Comparison of ENCODE assay signal across 13 cellular contexts in the genomic region with DNA sequence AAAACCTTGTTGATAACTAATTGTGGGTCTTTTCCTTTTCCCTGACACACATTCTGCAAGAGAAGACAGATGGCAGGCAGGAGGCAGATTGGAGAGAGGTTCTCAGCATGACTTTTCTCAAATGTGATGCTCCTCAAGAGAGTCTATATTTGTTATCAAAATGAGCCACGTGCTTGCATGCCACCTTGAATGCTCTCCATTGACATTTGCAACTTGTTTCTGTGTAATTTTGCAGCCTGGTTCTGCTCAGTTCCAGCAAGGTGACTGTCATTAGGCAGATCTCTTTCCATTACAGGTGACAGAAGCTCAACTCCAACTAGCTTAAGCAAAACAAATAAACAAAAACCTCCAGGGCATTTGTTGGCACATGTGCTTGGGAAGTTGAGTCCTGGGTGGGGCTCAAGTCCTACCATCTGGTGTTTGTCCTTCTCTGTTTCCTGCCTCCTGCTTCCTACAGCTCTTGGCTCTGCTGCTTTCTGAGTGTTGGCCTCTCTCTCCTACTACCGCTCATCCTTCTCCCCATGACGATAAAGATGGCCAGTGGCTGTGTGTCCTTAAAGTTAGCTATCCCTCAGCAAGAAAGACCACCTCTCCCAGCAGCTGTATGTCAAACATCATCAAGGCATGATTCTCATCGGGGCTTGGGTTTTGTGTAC. TPM values are rescaled to one million over a fixed set of nuclear protein-coding genes. Genes with fewer than 3 reads are reported as not detected.
DNase-seq lines count a peak whose midpoint lies in the region; ATAC-seq and TF ChIP-seq lines count a peak whose summit lies in the region.
"Had no signal": no experiment of that assay in that cellular context is flagged by ENCODE, and none has a peak within 500 bp of the region (broad histone marks: within the 10 kb centered on the region; RNA-seq: fewer than 3 reads in every experiment).

No MANE protein-coding gene starts in this region.

- peak overlapping the region; percentile 60 to 88 (median 71) for H3K27ac ChIP-seq in upper lobe of left lung
- H3K27ac ChIP-seq: neutrophil had no signal

- TF ChIP-seq CTCF in upper lobe of left lung (IDR thresholded peaks at IDR 0.05) = no peak
- TF ChIP-seq CTCF in GM10266 (IDR thresholded peaks at IDR 0.05; ENCODE audit: control insufficient read depth, insufficient read depth, low read depth, missing control alignments) = no peak

- no peaks in the 10 kb centered on the region for H3K9me3 Mint-ChIP-seq in activated naive CD4-positive, alpha-beta T cell treated with anti-CD3 and anti-CD28 coated beads, Interleukin-2, amount 50 U/mL, for 24 hours
- no peaks in the 10 kb centered on the region for H3K9me3 Mint-ChIP-seq in immature natural killer cell

- H3K36me3 ChIP-seq in upper lobe of left lung = peaks cover 0 to 5% (median 0%) of the 10 kb centered on the region in 4 donors
- H3K36me3 ChIP-seq: neutrophil had no signal

- TF ChIP-seq EP300 in upper lobe of left lung (IDR thresholded peaks at IDR 0.05) = peak in 1 of 4 donors; percentile 32

- no peak for DNase-seq in activated naive CD4-positive, alpha-beta T cell treated with Interleukin-2 at 50 U/mL for 16 hours
- DNase-seq in cerebellum (ENCODE audit: low spot score) = peak; percentile 81
- no peak for DNase-seq in immature natural killer cell
- DNase-seq in upper lobe of left lung = no peak
- no peak for DNase-seq in kidney tubule cell (ENCODE audit: low spot score)
- DNase-seq in GM10266 (ENCODE audit: extremely low spot score) = no peak
- DNase-seq: EL; stimulated activated naive CD4-positive, alpha-beta T cell; T1000 had no signal

- no peak overlapping the region for H3K4me3 Mint-ChIP-seq in activated naive CD4-positive, alpha-beta T cell treated with anti-CD3 and anti-CD28 coated beads, Interleukin-2, amount 50 U/mL, for 24 hours
- no peak overlapping the region for H3K4me3 Mint-ChIP-seq in immature natural killer cell

- H3K27ac Mint-ChIP-seq in activated naive CD4-positive, alpha-beta T cell treated with anti-CD3 and anti-CD28 coated beads, Interleukin-2, amount 50 U/mL, for 24 hours = peak overlapping the region; percentile 19
- H3K27ac Mint-ChIP-seq in immature natural killer cell = peak overlapping the region in 5 of 6 donors; percentile 27 to 74 (median 41)

- TF ChIP-seq POLR2A in upper lobe of left lung (IDR thresholded peaks at IDR 0.05) = no peak

- H3K36me3 Mint-ChIP-seq in activated naive CD4-positive, alpha-beta T cell treated with anti-CD3 and anti-CD28 coated beads, Interleukin-2, amount 50 U/mL, for 24 hours = peaks cover 9% of the 10 kb centered on the region
- H3K36me3 Mint-ChIP-seq in immature natural killer cell = peaks cover 0 to 11% (median 7%) of the 10 kb centered on the region in 3 donors

- H3K27me3 Mint-ChIP-seq in activated naive CD4-positive, alpha-beta T cell treated with anti-CD3 and anti-CD28 coated beads, Interleukin-2, amount 50 U/mL, for 24 hours = no peaks in the 10 kb centered on the region
- peaks cover under 1 to 9% (median 8%) of the 10 kb centered on the region in 3 donors for H3K27me3 Mint-ChIP-seq in immature natural killer cell (ENCODE audit: low read depth in 3 of 3)

- H3K9me3 ChIP-seq in upper lobe of left lung = no peaks in the 10 kb centered on the region
- H3K9me3 ChIP-seq: neutrophil had no signal

- H3K4me1 Mint-ChIP-seq in activated naive CD4-positive, alpha-beta T cell treated with anti-CD3 and anti-CD28 coated beads, Interleukin-2, amount 50 U/mL, for 24 hours = peaks cover 25% of the 10 kb centered on the region
- H3K4me1 Mint-ChIP-seq in immature natural killer cell = peaks cover 27 to 33% of the 10 kb centered on the region in 2 donors

- H3K27me3 ChIP-seq in upper lobe of left lung = no peaks in the 10 kb centered on the region
- H3K27me3 ChIP-seq: neutrophil had no signal

- H3K4me1 ChIP-seq in upper lobe of left lung = peaks cover 33 to 52% (median 42%) of the 10 kb centered on the region in 4 donors

- no peak overlapping the region for H3K4me3 ChIP-seq in upper lobe of left lung

- ATAC-seq in upper lobe of left lung (ENCODE audit: low FRiP score in 2 of 2) (peak in 1 of 2 donors; percentile 46), GM18511 (IDR thresholded peaks at IDR 0.05; ENCODE audit: unreplicated experiment) (no peak)
- ATAC-seq: Panc1 had no signal

- 43 to 46% methylated on average over 4 of the region's 4 CpGs for whole genome bisulfite sequencing in upper lobe of left lung, 2 donors

RNA-seq across cellular contexts. Expression of a gene that starts 56.7 kb away (rescaled TPM):
- total RNA-seq in cerebellum (14.4 TPM), upper lobe of left lung (10 to 100 TPM; 38.6 to 80.9 (median 61.1) TPM)
- 10 to 100 TPM in 1 of 3 donors, 1 to 10 TPM in 2; 2.1 to 12.4 (median 3.3) TPM for polyA plus RNA-seq in immature natural killer cell
